Comparison of ENCODE assay signal across 25 cellular contexts in the genomic region with DNA sequence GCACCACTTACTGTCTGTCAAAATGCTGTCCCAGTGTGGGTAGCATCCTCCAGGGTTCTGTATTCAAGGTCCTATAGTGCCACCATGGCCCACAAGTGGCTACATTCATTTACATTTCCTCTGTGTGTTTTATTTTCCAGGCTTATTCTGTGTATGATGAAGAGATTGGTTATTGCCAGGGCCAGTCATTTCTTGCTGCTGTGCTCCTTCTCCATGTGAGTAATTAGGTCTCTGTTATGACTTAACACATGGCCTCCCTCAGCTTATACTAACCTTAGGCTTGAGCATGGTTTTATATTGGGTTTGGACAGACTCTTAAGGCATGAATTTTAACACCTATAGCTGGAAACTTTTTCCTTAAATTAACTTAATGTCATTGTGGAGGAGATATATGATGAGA. TPM values are rescaled to one million over a fixed set of nuclear protein-coding genes. Genes with fewer than 3 reads are reported as not detected.
DNase-seq lines count a peak whose midpoint lies in the region; ATAC-seq and TF ChIP-seq lines count a peak whose summit lies in the region.
"Had no signal": no experiment of that assay in that cellular context is flagged by ENCODE, and none has a peak within 500 bp of the region (broad histone marks: within the 10 kb centered on the region; RNA-seq: fewer than 3 reads in every experiment).

No MANE protein-coding gene starts in this region.

- H3K4me1 ChIP-seq in sigmoid colon, result peaks cover 0 to 14% (median 3%) of the 10 kb centered on the region in 4 donors
- H3K4me1 ChIP-seq: BLaER1 treated with 17β-estradiol and CSF1 and Interleukin-3, amounts not matched to agents 10 nM and 100 nM had no signal

- TF ChIP-seq EP300 in sigmoid colon (IDR thresholded peaks at IDR 0.05), result no peak

- H3K27ac Mint-ChIP-seq in stimulated activated naive B cell treated with anti-CD40 and anti-IgM and Interleukin-4, amounts not matched to agents 10 μg/mL and 1 μg/mL and 100 μg/mL, for 72 hours, result no peak overlapping the region
- H3K27ac Mint-ChIP-seq: CD8-positive, alpha-beta T cell had no signal

- no peak overlapping the region for H3K4me3 ChIP-seq in coronary artery
- no peak overlapping the region for H3K4me3 ChIP-seq in sigmoid colon
- H3K4me3 ChIP-seq: BLaER1 treated with 17β-estradiol and CSF1 and Interleukin-3, amounts not matched to agents 10 nM and 100 nM had no signal

- peak; percentile 53 to 62 for ATAC-seq in activated T-cell treated with anti-CD3 and anti-CD28 coated beads, Interleukin-2, amount 50 U/mL, for 4 hours
- peak; percentile 71 for ATAC-seq in HG02610 (IDR thresholded peaks at IDR 0.05; ENCODE audit: unreplicated experiment)
- ATAC-seq in stimulated activated naive B cell treated with anti-CD40 and anti-IgM and Interleukin-4, amounts not matched to agents 10 μg/mL and 1 μg/mL and 100 μg/mL, for 72 hours (replicated peaks), result peak; percentile 54 to 71
- ATAC-seq in GM19023 (IDR thresholded peaks at IDR 0.05; ENCODE audit: unreplicated experiment), result no peak
- ATAC-seq: CD8-positive, alpha-beta T cell; PC-3 had no signal

- DNase-seq in activated T-cell treated with anti-CD3 and anti-CD28 coated beads, Interleukin-2, amount 50 U/mL, for 4 hours, result no peak
- DNase-seq in activated T-cell treated with anti-CD3 and anti-CD28 coated beads for 4 hours, result no peak
- no peak for DNase-seq in coronary artery (ENCODE audit: low spot score)
- DNase-seq in stimulated activated naive B cell treated with anti-CD40 and anti-IgM and Interleukin-4, amounts not matched to agents 10 μg/mL and 1 μg/mL and 100 μg/mL, for 72 hours, result no peak
- DNase-seq in sigmoid colon, result no peak
- no peak for DNase-seq in NCI-H82 treated with DMSO at 0.1 percent for 48 hours (lab: John Stamatoyannopoulos, UW; ENCODE audit: unreplicated experiment)
- DNase-seq: Calu3; CD8-positive, alpha-beta T cell; GF-D8; H7; HFFc6; NCI-H1417 treated with DMSO at 0.1 percent for 48 hours; NCI-H1930; NCI-H226; NCI-H524; NCI-H82; PC-3; RPMI8226; SHP77 treated with DMSO at 0.1 percent for 48 hours had no signal

- no peak overlapping the region for H3K4me3 Mint-ChIP-seq in activated T-cell treated with anti-CD3 and anti-CD28 coated beads, Interleukin-2, amount 50 U/mL, for 4 hours
- no peak overlapping the region for H3K4me3 Mint-ChIP-seq in stimulated activated naive B cell treated with anti-CD40 and anti-IgM and Interleukin-4, amounts not matched to agents 10 μg/mL and 1 μg/mL and 100 μg/mL, for 72 hours
- H3K4me3 Mint-ChIP-seq: CD8-positive, alpha-beta T cell; HFFc6 had no signal

- TF ChIP-seq CTCF in coronary artery (IDR thresholded peaks at IDR 0.05) (no peak), sigmoid colon (IDR thresholded peaks at IDR 0.05) (no peak)

- H3K9me3 ChIP-seq in sigmoid colon, result no peaks in the 10 kb centered on the region
- H3K9me3 ChIP-seq: BLaER1 treated with 17β-estradiol and CSF1 and Interleukin-3, amounts not matched to agents 10 nM and 100 nM had no signal

- H3K27me3 Mint-ChIP-seq in activated T-cell treated with anti-CD3 and anti-CD28 coated beads, Interleukin-2, amount 50 U/mL, for 4 hours (ENCODE audit: low read depth), result no peaks in the 10 kb centered on the region
- H3K27me3 Mint-ChIP-seq in stimulated activated naive B cell treated with anti-CD40 and anti-IgM and Interleukin-4, amounts not matched to agents 10 μg/mL and 1 μg/mL and 100 μg/mL, for 72 hours, result no peaks in the 10 kb centered on the region

- no peaks in the 10 kb centered on the region for H3K27me3 ChIP-seq in sigmoid colon
- H3K27me3 ChIP-seq: BLaER1 treated with 17β-estradiol and CSF1 and Interleukin-3, amounts not matched to agents 10 nM and 100 nM had no signal

- intact Hi-C loops in sigmoid colon (cut with DNase I), result no loop called here

- H3K36me3 Mint-ChIP-seq in activated T-cell treated with anti-CD3 and anti-CD28 coated beads, Interleukin-2, amount 50 U/mL, for 4 hours (ENCODE audit: insufficient read depth), result peaks cover 46% of the 10 kb centered on the region
- H3K36me3 Mint-ChIP-seq in stimulated activated naive B cell treated with anti-CD40 and anti-IgM and Interleukin-4, amounts not matched to agents 10 μg/mL and 1 μg/mL and 100 μg/mL, for 72 hours, result peaks cover 30 to 66% of the 10 kb centered on the region in 2 donors

- no peak for TF ChIP-seq POLR2A in sigmoid colon (IDR thresholded peaks at IDR 0.05)

- no peaks in the 10 kb centered on the region for H3K9me3 Mint-ChIP-seq in activated T-cell treated with anti-CD3 and anti-CD28 coated beads, Interleukin-2, amount 50 U/mL, for 4 hours
- H3K9me3 Mint-ChIP-seq in stimulated activated naive B cell treated with anti-CD40 and anti-IgM and Interleukin-4, amounts not matched to agents 10 μg/mL and 1 μg/mL and 100 μg/mL, for 72 hours, result no peaks in the 10 kb centered on the region
- H3K9me3 Mint-ChIP-seq: CD8-positive, alpha-beta T cell; HFFc6 had no signal

- peak overlapping the region; percentile 61 to 77 for H3K27ac ChIP-seq in coronary artery
- H3K27ac ChIP-seq in sigmoid colon, result no peak overlapping the region
- H3K27ac ChIP-seq: BLaER1 treated with 17β-estradiol and CSF1 and Interleukin-3, amounts not matched to agents 10 nM and 100 nM had no signal

- no peaks in the 10 kb centered on the region for H3K4me1 Mint-ChIP-seq in activated T-cell treated with anti-CD3 and anti-CD28 coated beads, Interleukin-2, amount 50 U/mL, for 4 hours (ENCODE audit: low read depth)
- H3K4me1 Mint-ChIP-seq in stimulated activated naive B cell treated with anti-CD40 and anti-IgM and Interleukin-4, amounts not matched to agents 10 μg/mL and 1 μg/mL and 100 μg/mL, for 72 hours, result peaks cover 9 to 23% of the 10 kb centered on the region in 2 donors

- H3K36me3 ChIP-seq in sigmoid colon, result peaks cover 0 to 89% (median 17%) of the 10 kb centered on the region in 4 donors

RNA-seq across cellular contexts. Expression of a gene that starts 36.7 kb away (rescaled TPM):
- under 1 TPM in 2 of 3 donors, not detected in 1; 0.27 to 0.33 TPM for total RNA-seq in activated T-cell treated with anti-CD3 and anti-CD28 coated beads, Interleukin-2, amount 50 U/mL, for 4 hours
- total RNA-seq in sigmoid colon, result 1 to 10 TPM in 3 of 4 donors, not detected in 1; 1.4 to 6.1 (median 1.5) TPM
- polyA plus RNA-seq in sigmoid colon, result under 1 TPM in 1 of 3 donors, not detected in 2; 0.34 TPM
- total RNA-seq: A673, HT-29, M059J had no signal

Comparison
In these comparisons a context has a peak if more than half of its experiments do, and no peak if none do; other contexts are left out.
1. H3K27ac ChIP-seq: peak in coronary artery (2 of 2); none in sigmoid colon (0 of 4).